Comparison of ENCODE assay signal across 14 cellular contexts in genomic region chr12:65430571-65431306, GRCh38.
DNase-seq lines count a peak whose midpoint lies in the region; FAIRE-seq and TF ChIP-seq lines count a peak whose summit lies in the region.
"Had no signal": no experiment of that assay in that cellular context is flagged by ENCODE, and none has a peak within 500 bp of the region (broad histone marks: within the 10 kb centered on the region; RNA-seq: fewer than 3 reads in every experiment).

No MANE protein-coding gene starts in this region.

- no peaks in the 10 kb centered on the region for H3K27me3 ChIP-seq in bronchial epithelial cell (ENCODE audit: control insufficient read depth, insufficient read depth, low read length)
- H3K27me3 ChIP-seq: BLaER1 had no signal

- no peak overlapping the region for H3K4me3 Mint-ChIP-seq in CD14-positive monocyte
- H3K4me3 Mint-ChIP-seq in T-helper 2 cell treated with Interferon-gamma antibody and Interleukin-4, amounts not matched to agents 5 μg/mL and 100 μg/mL, for 36 hours, result no peak overlapping the region

- no peaks in the 10 kb centered on the region for H3K36me3 ChIP-seq in bronchial epithelial cell (ENCODE audit: control insufficient read depth, insufficient read depth, low read length)
- H3K36me3 ChIP-seq: BLaER1 had no signal

- no peak overlapping the region for H3K27ac Mint-ChIP-seq in CD14-positive monocyte
- H3K27ac Mint-ChIP-seq in T-helper 2 cell treated with Interferon-gamma antibody and Interleukin-4, amounts not matched to agents 5 μg/mL and 100 μg/mL, for 36 hours, result no peak overlapping the region

- peaks cover 3% of the 10 kb centered on the region for H3K4me1 Mint-ChIP-seq in CD14-positive monocyte
- H3K4me1 Mint-ChIP-seq in T-helper 2 cell treated with Interferon-gamma antibody and Interleukin-4, amounts not matched to agents 5 μg/mL and 100 μg/mL, for 36 hours (ENCODE audit: low read depth), result no peaks in the 10 kb centered on the region

- peaks cover 0 to 2% of the 10 kb centered on the region in 2 donors for H3K36me3 Mint-ChIP-seq in CD14-positive monocyte
- H3K36me3 Mint-ChIP-seq in T-helper 2 cell treated with Interferon-gamma antibody and Interleukin-4, amounts not matched to agents 5 μg/mL and 100 μg/mL, for 36 hours (ENCODE audit: low read depth), result no peaks in the 10 kb centered on the region

- TF ChIP-seq CTCF in AG10803 (conservative IDR thresholded peaks at IDR 0.05; ENCODE audit: low read length), result no peak
- TF ChIP-seq CTCF in bronchial epithelial cell (IDR thresholded peaks at IDR 0.05; ENCODE audit: insufficient read depth, low read length, severe bottlenecking), result no peak
- TF ChIP-seq CTCF in CD14-positive monocyte (IDR thresholded peaks at IDR 0.05), result no peak

- H3K27me3 Mint-ChIP-seq in CD14-positive monocyte (ENCODE audit: low read depth in 3 of 3), result no peaks in the 10 kb centered on the region
- no peaks in the 10 kb centered on the region for H3K27me3 Mint-ChIP-seq in T-helper 2 cell treated with Interferon-gamma antibody and Interleukin-4, amounts not matched to agents 5 μg/mL and 100 μg/mL, for 36 hours (ENCODE audit: low read depth)

- DNase-seq in AG10803 (ENCODE audit: low read depth), result peak; percentile 69
- peak; percentile 75 for DNase-seq in bronchial epithelial cell (ENCODE audit: low read depth)
- DNase-seq in kidney glomerular epithelial cell (lab: John Stamatoyannopoulos, UW), result peak; percentile 84
- no peak for DNase-seq in CD14-positive monocyte (ENCODE audit: low spot score)
- no peak for DNase-seq in activated naive CD4-positive, alpha-beta T cell treated with anti-CD3 and anti-CD28 coated beads, Interleukin-2, amount 50 U/mL, for 16 hours
- no peak for DNase-seq in T-helper 2 cell treated with Interferon-gamma antibody and Interleukin-4, amounts not matched to agents 5 μg/mL and 100 μg/mL, for 36 hours (ENCODE audit: low spot score)
- no peak for DNase-seq in hippocampal formation (lab: John Stamatoyannopoulos, UW)
- DNase-seq: anterior cingulate cortex; erythroblast; NCI-H1092 treated with DMSO at 0.1 percent for 48 hours; stimulated activated CD4-positive, alpha-beta T cell treated with anti-CD3 and anti-CD28 coated beads, Interleukin-4, amount 100 ng/mL, for 4 hours; T-helper 2 cell had no signal

- FAIRE-seq in bronchial epithelial cell (lab: Jason Lieb, UNC), result no peak

- no peak for TF ChIP-seq RAD21 in Ishikawa (IDR thresholded peaks at IDR 0.05; ENCODE audit: low read depth)

- peak; percentile 89; the same call in 1 of the 2 replicates for TF ChIP-seq EP300 in Ishikawa (IDR thresholded peaks at IDR 0.05; ENCODE audit: borderline replicate concordance)

- H3K9me3 Mint-ChIP-seq in CD14-positive monocyte, result peaks cover 0 to 11% (median 3%) of the 10 kb centered on the region in 7 donors
- no peaks in the 10 kb centered on the region for H3K9me3 Mint-ChIP-seq in T-helper 2 cell treated with Interferon-gamma antibody and Interleukin-4, amounts not matched to agents 5 μg/mL and 100 μg/mL, for 36 hours

- intact Hi-C loops in CD14-positive monocyte (cut with micrococcal nuclease), result no loop called here

- H3K4me3 ChIP-seq in AG10803 (ENCODE audit: low read length), result no peak overlapping the region
- no peak overlapping the region for H3K4me3 ChIP-seq in bronchial epithelial cell (ENCODE audit: low read depth, low read length)
- H3K4me3 ChIP-seq: BLaER1 had no signal

TF ChIP-seq in Ishikawa, 13 proteins besides CTCF, POLR2A, EP300 and RAD21:
- no peak for TF ChIP-seq REST (IDR thresholded peaks at IDR 0.05; ENCODE audit: low read depth)
- TF ChIP-seq TEAD4 (IDR thresholded peaks at IDR 0.05), result peak; percentile 94
- no peak for TF ChIP-seq EGR1 (IDR thresholded peaks at IDR 0.05)
- TF ChIP-seq CEBPB (IDR thresholded peaks at IDR 0.05), result no peak
- TF ChIP-seq MAX (IDR thresholded peaks at IDR 0.05), result no peak
- TF ChIP-seq USF1 (IDR thresholded peaks at IDR 0.05), result no peak
- no peak for TF ChIP-seq TAF1 (IDR thresholded peaks at IDR 0.05; ENCODE audit: low read depth)
- peak; percentile 51; the same call in 1 of the 2 replicates for TF ChIP-seq NFIC (IDR thresholded peaks at IDR 0.05)
- TF ChIP-seq ZBTB7A (IDR thresholded peaks at IDR 0.05; ENCODE audit: low read depth), result no peak
- TF ChIP-seq YY1 (IDR thresholded peaks at IDR 0.05; ENCODE audit: low read depth), result no peak
- TF ChIP-seq FOXM1 (IDR thresholded peaks at IDR 0.05; ENCODE audit: borderline replicate concordance, low read depth), result peak; percentile 88; the same call in 1 of the 2 replicates
- no peak for TF ChIP-seq CREB1 (IDR thresholded peaks at IDR 0.05; ENCODE audit: low read depth)
- TF ChIP-seq TCF12 (IDR thresholded peaks at IDR 0.05; ENCODE audit: low read depth), result peak; percentile 85

Comparison
In these comparisons a context has a peak if more than half of its experiments do, and no peak if none do; other contexts are left out.
1. DNase-seq: peak in AG10803 (single experiment), bronchial epithelial cell (single experiment) and kidney glomerular epithelial cell (single experiment); none in CD14-positive monocyte (single experiment), activated naive CD4-positive, alpha-beta T cell treated with anti-CD3 and anti-CD28 coated beads, Interleukin-2, amount 50 U/mL, for 16 hours (single experiment), T-helper 2 cell treated with Interferon-gamma antibody and Interleukin-4, amounts not matched to agents 5 μg/mL and 100 μg/mL, for 36 hours (single experiment) and hippocampal formation (0 of 2).